In genomic region chr2:100039291-100039985, GRCh38 we compare ENCODE assay signal across 14 cellular contexts.
"Had no signal": no experiment of that assay in that cellular context is flagged by ENCODE, and none has a peak within 500 bp of the region (broad histone marks: within the 10 kb centered on the region; RNA-seq: fewer than 3 reads in every experiment).

No MANE protein-coding gene starts in this region.

- H3K9me3 Mint-ChIP-seq: activated naive CD8-positive, alpha-beta T cell treated with anti-CD3 and anti-CD28 coated beads, Interleukin-2, amount 50 U/mL, for 24 hours; nephron had no signal

- DNase-seq: activated CD4-positive, alpha-beta T cell treated with anti-CD3 and anti-CD28 coated beads for 48 hours; activated CD8-positive, alpha-beta memory T cell treated with anti-CD3 and anti-CD28 coated beads, Interleukin-2, amount 50 U/mL, for 48 hours; activated CD8-positive, alpha-beta T cell treated with anti-CD3 and anti-CD28 coated beads, Interleukin-2, amount 10 ng/mL, durations not matched to agents 7 days and 5 days; activated naive CD4-positive, alpha-beta T cell treated with Interleukin-2 at 50 U/mL for 16 hours; activated naive CD8-positive, alpha-beta T cell treated with anti-CD3 and anti-CD28 coated beads, Interleukin-2, amount 50 U/mL, for 24 hours; foreskin keratinocyte; islet precursor cell; mesenchymal stem cell; sigmoid colon; stimulated activated CD4-positive, alpha-beta T cell treated with anti-CD3 and anti-CD28 coated beads, Interleukin-2, amount 100 ng/mL, for 24 hours; stimulated activated naive CD8-positive, alpha-beta T cell treated with anti-CD3 and anti-CD28 coated beads, Interleukin-15, Interleukin-2, amounts not matched to agents 100 U/mL and 50 U/mL, for 24 hours; T1000 had no signal

- H3K27me3 Mint-ChIP-seq: activated naive CD8-positive, alpha-beta T cell treated with anti-CD3 and anti-CD28 coated beads, Interleukin-2, amount 50 U/mL, for 24 hours had no signal

- H3K4me3 Mint-ChIP-seq: activated CD8-positive, alpha-beta T cell treated with anti-CD3 and anti-CD28 coated beads, Interleukin-2, amount 10 ng/mL, durations not matched to agents 7 days and 5 days; activated naive CD8-positive, alpha-beta T cell treated with anti-CD3 and anti-CD28 coated beads, Interleukin-2, amount 50 U/mL, for 24 hours; nephron had no signal

- H3K27ac Mint-ChIP-seq: activated CD8-positive, alpha-beta T cell treated with anti-CD3 and anti-CD28 coated beads, Interleukin-2, amount 10 ng/mL, durations not matched to agents 7 days and 5 days; activated naive CD8-positive, alpha-beta T cell treated with anti-CD3 and anti-CD28 coated beads, Interleukin-2, amount 50 U/mL, for 24 hours had no signal

- ATAC-seq: activated CD8-positive, alpha-beta T cell treated with anti-CD3 and anti-CD28 coated beads, Interleukin-2, amount 10 ng/mL, durations not matched to agents 7 days and 5 days; activated naive CD8-positive, alpha-beta T cell treated with anti-CD3 and anti-CD28 coated beads, Interleukin-2, amount 50 U/mL, for 24 hours; foreskin keratinocyte; left lobe of liver; stimulated activated naive CD8-positive, alpha-beta T cell treated with anti-CD3 and anti-CD28 coated beads, Interleukin-15, Interleukin-2, amounts not matched to agents 100 U/mL and 50 U/mL, for 24 hours had no signal

- H3K4me1 Mint-ChIP-seq: activated naive CD8-positive, alpha-beta T cell treated with anti-CD3 and anti-CD28 coated beads, Interleukin-2, amount 50 U/mL, for 24 hours had no signal
